8 cellular contexts compared by ENCODE assay signal in genomic region chr5:5492087-5492933, GRCh38.
DNase-seq lines count a peak whose midpoint lies in the region; ATAC-seq and TF ChIP-seq lines count a peak whose summit lies in the region.

No MANE protein-coding gene starts in this region.

- peaks cover 6% of the 10 kb centered on the region for H3K27me3 ChIP-seq in A673 (replicated peaks; ENCODE audit: insufficient read depth, low read depth, low read length, poor library complexity)
- no peaks in the 10 kb centered on the region for H3K27me3 ChIP-seq in GM06990 (replicated peaks; ENCODE audit: control insufficient read depth, insufficient read depth, low read length)

- no TSS peak for BruUV-seq in A673 (replicated peaks; lab: Mats Ljungman, UMichigan)

- no peaks in the 10 kb centered on the region for H3K9me3 ChIP-seq in A673 (ENCODE audit: low read depth, low read length, poor library complexity, severe bottlenecking)

- H3K27ac ChIP-seq in A673 (ENCODE audit: low read depth, low read length, poor library complexity, severe bottlenecking): no peak overlapping the region

- no peak overlapping the region for H3K27ac Mint-ChIP-seq in neural crest cell (ENCODE audit: unreplicated experiment)

- CTCF ChIA-PET in A673 (lab: Charles Lee): no interaction called here

- intact Hi-C loops in A673 (cut with micrococcal nuclease; ENCODE audit: unreplicated experiment): loop anchor here (5.0 to 10.0 kb wide), 2 partner anchors 1252 to 1345 kb away; no protein-coding TSS in a partner anchor

- H3K9me3 Mint-ChIP-seq in neural crest cell: no peaks in the 10 kb centered on the region

- ATAC-seq in HG02973 (IDR thresholded peaks at IDR 0.05; ENCODE audit: unreplicated experiment) (peak; percentile 49), omental fat pad (ENCODE audit: low FRiP score) (no peak)

- no peak overlapping the region for H3K4me3 Mint-ChIP-seq in neural crest cell

- DNase-seq in A673 (ENCODE audit: low spot score): peak; percentile 80
- no peak for DNase-seq in GM06990 (ENCODE audit: extremely low read depth, insufficient read length)
- DNase-seq in NCI-H2171 (lab: John Stamatoyannopoulos, UW): peak; percentile 1
- DNase-seq in fibroblast of gingiva (ENCODE audit: low read depth): peak; percentile 47
- no peak for DNase-seq in neural crest cell (ENCODE audit: low read depth, low spot score)
- no peak for DNase-seq in omental fat pad (ENCODE audit: low spot score)

- H3K27me3 Mint-ChIP-seq in neural crest cell (ENCODE audit: low read depth): peaks cover 24% of the 10 kb centered on the region

- peaks cover 24% of the 10 kb centered on the region for H3K4me1 Mint-ChIP-seq in neural crest cell

- peaks cover 3% of the 10 kb centered on the region for H3K4me1 ChIP-seq in A673 (ENCODE audit: insufficient read depth, low read length, poor library complexity, severe bottlenecking)

- no peak overlapping the region for H3K4me3 ChIP-seq in A673 (ENCODE audit: low read depth, low read length, poor library complexity, severe bottlenecking)
- H3K4me3 ChIP-seq in GM06990 (replicated peaks; ENCODE audit: low read depth, low read length): no peak overlapping the region
- no peak overlapping the region for H3K4me3 ChIP-seq in WI38 (ENCODE audit: low read depth, low read length)

- peak; percentile 82 for TF ChIP-seq CTCF in A673 (conservative IDR thresholded peaks at IDR 0.05; ENCODE audit: low read depth, low read length)
- peak; percentile 71 for TF ChIP-seq CTCF in GM06990 (IDR thresholded peaks at IDR 0.05; ENCODE audit: insufficient read depth, low read length, poor library complexity, severe bottlenecking)
- peak; percentile 44; the same call in 1 of the 2 replicates for TF ChIP-seq CTCF in WI38 (IDR thresholded peaks at IDR 0.05; ENCODE audit: low read depth, low read length)
- peak; percentile 86 for TF ChIP-seq CTCF in neural crest cell (conservative IDR thresholded peaks at IDR 0.05)
- TF ChIP-seq CTCF in omental fat pad (IDR thresholded peaks at IDR 0.05): peak in 1 of 3 donors; percentile 33

- no peaks in the 10 kb centered on the region for H3K36me3 Mint-ChIP-seq in neural crest cell (ENCODE audit: low read depth)

- no peaks in the 10 kb centered on the region for H3K36me3 ChIP-seq in A673 (ENCODE audit: insufficient read depth, low read length, poor library complexity, severe bottlenecking)
- H3K36me3 ChIP-seq in GM06990 (ENCODE audit: control insufficient read depth, insufficient read depth, low read length): no peaks in the 10 kb centered on the region

- POLR2A ChIA-PET in A673 (lab: Charles Lee; ENCODE audit: low non-redundant PET): no interaction called here

Comparison
In these comparisons a context has a peak if more than half of its experiments do, and no peak if none do; other contexts are left out.
1. DNase-seq: peak in A673 (single experiment), NCI-H2171 (single experiment) and fibroblast of gingiva (single experiment); none in GM06990 (single experiment), neural crest cell (single experiment) and omental fat pad (single experiment).